In the genomic region with DNA sequence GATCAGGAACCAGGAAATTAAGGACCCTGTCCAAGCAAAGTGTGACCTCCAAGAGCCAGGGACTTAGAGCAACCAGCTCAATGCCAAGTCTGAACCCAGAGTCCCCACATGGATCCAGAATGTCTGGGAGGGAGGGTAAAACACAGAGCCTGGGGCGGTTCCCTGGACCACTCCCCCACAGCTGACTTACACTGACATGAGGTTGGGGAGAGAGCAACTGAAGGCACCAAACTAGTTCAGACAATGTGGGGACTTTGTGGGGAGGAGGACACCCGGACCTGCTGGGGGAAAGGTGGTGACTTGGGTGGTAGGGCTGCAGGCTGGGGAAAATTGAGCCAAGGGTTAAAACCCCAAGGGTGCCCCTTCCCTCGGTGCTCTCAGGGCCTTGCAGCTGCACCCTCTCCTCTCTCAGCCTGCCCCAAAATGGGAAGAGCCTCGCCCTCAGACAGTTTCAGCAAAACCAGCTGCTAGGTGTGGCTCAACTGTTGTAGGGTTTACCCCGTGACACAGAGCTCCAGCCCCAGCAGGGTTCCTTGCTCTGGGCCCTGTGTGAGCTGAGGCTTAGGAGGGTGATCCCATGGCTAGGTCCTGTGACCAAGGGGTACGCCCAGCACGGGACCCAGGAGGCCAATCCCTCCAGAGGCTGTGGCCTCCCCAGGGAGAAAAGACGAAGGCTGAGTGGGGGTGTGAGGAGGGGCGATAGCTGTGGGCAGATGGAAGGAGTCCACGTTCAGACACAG, we compare ENCODE assay signal across 18 cellular contexts. TPM values are rescaled to one million over a fixed set of nuclear protein-coding genes. Genes with fewer than 3 reads are reported as not detected.
DNase-seq lines count a peak whose midpoint lies in the region; ATAC-seq and TF ChIP-seq lines count a peak whose summit lies in the region.
"Had no signal": no experiment of that assay in that cellular context is flagged by ENCODE, and none has a peak within 500 bp of the region (broad histone marks: within the 10 kb centered on the region; RNA-seq: fewer than 3 reads in every experiment).

No MANE protein-coding gene starts in this region.

- 64 to 67% methylated on average over 10 of the region's 10 CpGs for WGBS in aorta, 2 donors
- 62% methylated on average over 10 of the region's 10 CpGs; no CpG with 5 or more reads in 1 of the 2 donors for WGBS in transverse colon (ENCODE audit: low coverage in 1 of 2), 2 donors

- no peaks in the 10 kb centered on the region for H3K9me3 Mint-ChIP-seq in effector memory CD8-positive, alpha-beta T cell
- H3K9me3 Mint-ChIP-seq: activated naive CD4-positive, alpha-beta T cell treated with anti-CD3 and anti-CD28 coated beads, Interleukin-2, amount 50 U/mL, for 72 hours had no signal

- H3K4me1 Mint-ChIP-seq in effector memory CD8-positive, alpha-beta T cell (ENCODE audit: low read depth in 2 of 2) = no peaks in the 10 kb centered on the region

- H3K4me1 ChIP-seq in aorta (ENCODE audit: control insufficient read depth in 1 of 2, insufficient read depth in 2 of 2, low read length in 2 of 2) (no peaks in the 10 kb centered on the region), transverse colon (no peaks in the 10 kb centered on the region)

- DNase-seq in Right ventricle myocardium superior = peak; percentile 73
- no peak for DNase-seq in cardiac septum (ENCODE audit: low spot score)
- DNase-seq in effector memory CD8-positive, alpha-beta T cell = no peak
- peak; percentile 72 for DNase-seq in mesenteric fat pad (ENCODE audit: low spot score)
- DNase-seq in aorta = peak in 1 of 2 donors; percentile 68
- DNase-seq in KG1 (lab: John Stamatoyannopoulos, UW) = no peak
- DNase-seq in NCI-H1436 (lab: John Stamatoyannopoulos, UW) = no peak
- no peak for DNase-seq in transverse colon
- DNase-seq: activated CD4-positive, CD25-positive, alpha-beta regulatory T cell treated with anti-CD3 and anti-CD28 coated beads, Interleukin-2, amount 50 U/mL, for 72 hours; effector memory CD4-positive, alpha-beta T cell; GF-D8; HCEC 1CT; stimulated activated CD4-positive, alpha-beta T cell treated with anti-CD3 and anti-CD28 coated beads, Interleukin-2, amount 100 ng/mL, for 24 hours had no signal

- no peak for TF ChIP-seq CTCF in transverse colon (IDR thresholded peaks at IDR 0.05)

- H3K27ac Mint-ChIP-seq in effector memory CD8-positive, alpha-beta T cell = no peak overlapping the region
- H3K27ac Mint-ChIP-seq: activated naive CD4-positive, alpha-beta T cell treated with anti-CD3 and anti-CD28 coated beads, Interleukin-2, amount 50 U/mL, for 72 hours; progenitor cell of endocrine pancreas had no signal

- no peak for TF ChIP-seq EP300 in transverse colon (IDR thresholded peaks at IDR 0.05; ENCODE audit: low read depth)

- no peak for TF ChIP-seq POLR2A in transverse colon (IDR thresholded peaks at IDR 0.05)

- intact Hi-C loops in Right ventricle myocardium superior (cut with DNase I) = no loop called here
- intact Hi-C loops in cardiac septum (cut with DNase I) = no loop called here
- intact Hi-C loops in aorta (cut with DNase I) = no loop called here
- intact Hi-C loops in transverse colon (cut with DNase I; ENCODE audit: low total_unique reads) = no loop called here

- in situ Hi-C loops in transverse colon (cut with MboI; ENCODE audit: low pct_ligation_motif_present in 1 of 4, low pct_unique_long_range_greater_than_20kb in 1 of 4, low sequenced_read_pairs in 3 of 4) = no loop called here

- H3K27me3 ChIP-seq in aorta (ENCODE audit: control insufficient read depth in 1 of 2, insufficient read depth in 2 of 2, low read length in 1 of 2) (no peaks in the 10 kb centered on the region), transverse colon (no peaks in the 10 kb centered on the region)

- H3K4me3 ChIP-seq in aorta (ENCODE audit: low read length in 2 of 2) = no peak overlapping the region
- no peak overlapping the region for H3K4me3 ChIP-seq in transverse colon

- H3K27ac ChIP-seq in aorta (ENCODE audit: low read depth in 1 of 2, low read length in 2 of 2) (no peak overlapping the region), transverse colon (no peak overlapping the region)

- ATAC-seq in Right ventricle myocardium superior (ENCODE audit: poor library complexity) (peak; percentile 70), aorta (ENCODE audit: low FRiP score) (peak; percentile 5)
- ATAC-seq in effector memory CD8-positive, alpha-beta T cell (replicated peaks) = peak; percentile 29
- ATAC-seq: activated naive CD4-positive, alpha-beta T cell treated with anti-CD3 and anti-CD28 coated beads, Interleukin-2, amount 50 U/mL, for 72 hours had no signal

- H3K9me3 ChIP-seq in aorta (ENCODE audit: control insufficient read depth, low read length) (no peaks in the 10 kb centered on the region), transverse colon (no peaks in the 10 kb centered on the region)

- no peaks in the 10 kb centered on the region for H3K36me3 Mint-ChIP-seq in effector memory CD8-positive, alpha-beta T cell (ENCODE audit: insufficient read depth)
- H3K36me3 Mint-ChIP-seq: activated naive CD4-positive, alpha-beta T cell treated with anti-CD3 and anti-CD28 coated beads, Interleukin-2, amount 50 U/mL, for 72 hours had no signal

- no peak overlapping the region for H3K4me3 Mint-ChIP-seq in effector memory CD8-positive, alpha-beta T cell

- peaks cover 28 to 43% of the 10 kb centered on the region in 2 donors for H3K27me3 Mint-ChIP-seq in effector memory CD8-positive, alpha-beta T cell

- H3K36me3 ChIP-seq in aorta (ENCODE audit: control insufficient read depth in 1 of 2, insufficient read depth in 2 of 2, low read length in 1 of 2) = no peaks in the 10 kb centered on the region
- H3K36me3 ChIP-seq in transverse colon = no peaks in the 10 kb centered on the region

RNA-seq across cellular contexts. Expression of gene MARCO, which starts 28.6 kb away (rescaled TPM):
- total RNA-seq in Right ventricle myocardium superior (15.0 TPM), cardiac septum (0.92 TPM), mesenteric fat pad (92.5 TPM), aorta (10 to 100 TPM; 22.2 to 29.2 TPM), transverse colon (10 to 100 TPM in 1 of 4 donors, 1 to 10 TPM in 3; 1.9 to 47.0 (median 4.4) TPM)
- 1 to 10 TPM in 1 of 2 donors, under 1 TPM in 1; 0.54 to 1.1 TPM for polyA plus RNA-seq in aorta
- total RNA-seq: A673; activated naive CD4-positive, alpha-beta T cell treated with anti-CD3 and anti-CD28 coated beads, Interleukin-2, amount 50 U/mL, for 72 hours; NCI-H460; progenitor cell of endocrine pancreas; T-helper 1 cell treated with Interleukin-12 subunit alpha and Interleukin-12 subunit beta and Interleukin-4 antibody, amounts not matched to agents 30 ng/mL and 1 ng/mL, for 36 hours had no signal

Comparison
In these comparisons a context has a peak if more than half of its experiments do, and no peak if none do; other contexts are left out.
1. DNase-seq: peak in Right ventricle myocardium superior (single experiment) and mesenteric fat pad (single experiment); none in cardiac septum (single experiment), effector memory CD8-positive, alpha-beta T cell (0 of 3), KG1 (single experiment), NCI-H1436 (single experiment) and transverse colon (single experiment).
2. ATAC-seq: peak in every context shown above with its lines; median percentile 70 in Right ventricle myocardium superior; 29 in effector memory CD8-positive, alpha-beta T cell; 5 in aorta.